In genomic region chr2:159090514-159091201, GRCh38 we compare ENCODE assay signal across 8 cellular contexts.
A peak's percentile ranks its signal among the peaks of the same experiment; 100 is the strongest.
DNase-seq lines count a peak whose midpoint lies in the region; ATAC-seq and TF ChIP-seq lines count a peak whose summit lies in the region.

No MANE protein-coding gene starts in this region.

- peaks cover 81% of the 10 kb centered on the region for H3K4me1 Mint-ChIP-seq in endothelial cell (ENCODE audit: unreplicated experiment)

- H3K27me3 ChIP-seq in IMR-90 (ENCODE audit: control insufficient read depth, insufficient read depth, low read length) (no peaks in the 10 kb centered on the region), rectal smooth muscle tissue (ENCODE audit: control insufficient read depth, insufficient read depth, low read length) (no peaks in the 10 kb centered on the region)

- DNase-seq in ACHN = peak; percentile 91
- peak; percentile 38 for DNase-seq in IMR-90
- no peak for DNase-seq in endothelial cell (ENCODE audit: low spot score)
- DNase-seq in superior temporal gyrus (ENCODE audit: extremely low spot score) = no peak
- DNase-seq in CD1c-positive myeloid dendritic cell (ENCODE audit: extremely low spot score) = no peak

- no peaks in the 10 kb centered on the region for H3K9me3 ChIP-seq in IMR-90 (ENCODE audit: control insufficient read depth, insufficient read depth, low read length)

- H4K20me1 ChIP-seq in IMR-90 (ENCODE audit: insufficient read depth, low read length) = no peaks in the 10 kb centered on the region

- H3K36me3 ChIP-seq in IMR-90 (ENCODE audit: control insufficient read depth, insufficient read depth, low read length) (0 out of 2 replicates have a peak, but pooled peaks cover 2% of the 10 kb centered on the region), rectal smooth muscle tissue (ENCODE audit: control insufficient read depth, insufficient read depth, low read length) (no peaks in the 10 kb centered on the region)

- H4K91ac ChIP-seq in IMR-90 (ENCODE audit: insufficient read depth, low read depth, low read length) = peak overlapping the region; percentile 64

- peak overlapping the region; percentile 70 for H3K27ac ChIP-seq in IMR-90 (ENCODE audit: insufficient read depth, low read length)
- peak overlapping the region; percentile 64 for H3K27ac ChIP-seq in rectal smooth muscle tissue (ENCODE audit: low read depth, low read length)

- no peak overlapping the region for H3K9ac ChIP-seq in IMR-90 (ENCODE audit: low read depth, low read length)
- H3K9ac ChIP-seq in rectal smooth muscle tissue (ENCODE audit: low read length) = no peak overlapping the region

- H3K27ac Mint-ChIP-seq in endothelial cell (ENCODE audit: unreplicated experiment) = peak overlapping the region; percentile 73

- H3K9me1 ChIP-seq in IMR-90 (ENCODE audit: insufficient read depth, low read length) = peaks cover 38% of the 10 kb centered on the region

- CTCF ChIA-PET in IMR-90 (lab: Yijun Ruan, JAX) = interaction anchor here (0.7 kb wide), 1 partner anchor 28 kb away, joined by 3 read pairs; no protein-coding TSS in a partner anchor

- peaks cover 13% of the 10 kb centered on the region for H3K36me3 Mint-ChIP-seq in endothelial cell (ENCODE audit: low read depth, unreplicated experiment)

- H2BK20ac ChIP-seq in IMR-90 (ENCODE audit: low read depth, low read length) = peak overlapping the region; percentile 73

- H3K4me2 ChIP-seq in IMR-90 (ENCODE audit: low read depth, low read length) = peak overlapping the region; percentile 53

- no peak for TF ChIP-seq CTCF in IMR-90 (conservative IDR thresholded peaks at IDR 0.05; ENCODE audit: low read depth, low read length)
- no peak for TF ChIP-seq CTCF in endothelial cell (IDR thresholded peaks at IDR 0.05; ENCODE audit: unreplicated experiment)

- H2AK5ac ChIP-seq in IMR-90 (ENCODE audit: low read depth, low read length) = peak overlapping the region; percentile 81; the same call in 1 of the 2 replicates

- no peak for TF ChIP-seq RAD21 in IMR-90 (IDR thresholded peaks at IDR 0.05; ENCODE audit: low read length)

- intact Hi-C loops in IMR-90 (cut with micrococcal nuclease) = no loop called here

- POLR2A ChIA-PET in IMR-90 (lab: Charles Lee; ENCODE audit: unreplicated experiment) = no interaction called here

- BruUV-seq in IMR-90 (replicated peaks; lab: Mats Ljungman, UMichigan) = no TSS peak

- ATAC-seq in GM19438 (IDR thresholded peaks at IDR 0.05; ENCODE audit: low read depth, unreplicated experiment) (peak; percentile 53), IMR-90 (ENCODE audit: low read depth) (peak; percentile 45; the same call in 1 of the 2 replicates), HG03196 (IDR thresholded peaks at IDR 0.05; ENCODE audit: unreplicated experiment) (no peak)

- H3K18ac ChIP-seq in IMR-90 (ENCODE audit: low read depth, low read length) = peak overlapping the region; percentile 63

- H2BK15ac ChIP-seq in IMR-90 (ENCODE audit: low read depth, low read length) = peak overlapping the region; percentile 52; the same call in 2 of the 3 replicates

- peak overlapping the region; percentile 13 to 67; a peak in 2 of 4 replicates for H4K8ac ChIP-seq in IMR-90 (ENCODE audit: low read depth in 2 of 2, low read length in 2 of 2)

- peak overlapping the region; percentile 60 for H4K5ac ChIP-seq in IMR-90 (ENCODE audit: low read depth, low read length)

- 55% methylated on average over 2 of the region's 11 CpGs; no CpG with 5 or more reads in 1 of the 2 experiments for WGBS in IMR-90 (ENCODE audit: extremely low coverage in 2 of 2, insufficient read length in 1 of 2), 2 experiments

- peak overlapping the region; percentile 74 for H3K14ac ChIP-seq in IMR-90 (replicated peaks; ENCODE audit: low read depth, low read length)

- no peak overlapping the region for H2AFZ ChIP-seq in IMR-90 (replicated peaks; ENCODE audit: low read length, poor library complexity)

- peak overlapping the region; percentile 86 for H3K4ac ChIP-seq in IMR-90 (ENCODE audit: low read depth, low read length)

- peaks cover 10% of the 10 kb centered on the region for H3K27me3 Mint-ChIP-seq in endothelial cell (ENCODE audit: unreplicated experiment)

- dilution Hi-C loops in IMR-90 (cut with HindIII; ENCODE audit: low sequenced_read_pairs, unreplicated experiment) = no loop called here

- no peaks in the 10 kb centered on the region for H3K9me3 Mint-ChIP-seq in endothelial cell (ENCODE audit: unreplicated experiment)

- H3K4me3 Mint-ChIP-seq in endothelial cell (ENCODE audit: unreplicated experiment) = no peak overlapping the region

- H3K4me3 ChIP-seq in IMR-90 (ENCODE audit: insufficient read depth, low read depth, low read length) (no peak overlapping the region), rectal smooth muscle tissue (ENCODE audit: low read length) (no peak overlapping the region)

- H3K23ac ChIP-seq in IMR-90 (ENCODE audit: low read depth, low read length) = peak overlapping the region; percentile 61; the same call in 1 of the 2 replicates

- peaks cover 34 to 67% of the 10 kb centered on the region in 2 experiments for H3K79me1 ChIP-seq in IMR-90 (ENCODE audit: low read depth in 1 of 2, low read length in 2 of 2)

- 0 out of 2 replicates have a peak overlapping the region, but pooled peaks have one; percentile 7 for H3K56ac ChIP-seq in IMR-90 (ENCODE audit: extremely low read depth, insufficient read depth, low read length)

- in situ Hi-C loops in ACHN (cut with HindIII; ENCODE audit: low pct_ligation_motif_present, low pct_unique_long_range_greater_than_20kb, low sequenced_read_pairs) (no loop called here), IMR-90 (cut with MboI; ENCODE audit: low sequenced_read_pairs) (no loop called here)

- peak overlapping the region; percentile 78 for H2BK120ac ChIP-seq in IMR-90 (ENCODE audit: low read depth, low read length)

- H2AK9ac ChIP-seq in IMR-90 (replicated peaks; ENCODE audit: low read depth, low read length, poor library complexity) = peak overlapping the region; percentile 23

- peak overlapping the region; percentile 51 for H2BK5ac ChIP-seq in IMR-90 (ENCODE audit: low read depth, low read length, poor library complexity, severe bottlenecking)

- no peak for TF ChIP-seq POLR2A in IMR-90 (IDR thresholded peaks at IDR 0.05; ENCODE audit: low read depth, low read length)

- peaks cover 43% of the 10 kb centered on the region for H3K4me1 ChIP-seq in IMR-90 (ENCODE audit: control insufficient read depth, insufficient read depth, low read length)
- peaks cover 54% of the 10 kb centered on the region for H3K4me1 ChIP-seq in rectal smooth muscle tissue (ENCODE audit: control insufficient read depth, insufficient read depth, low read length)

TF ChIP-seq in IMR-90, 13 proteins besides CTCF, POLR2A, EP300 and RAD21:
- 0 out of 2 replicates have a peak, but pooled peaks have one; percentile 18 for TF ChIP-seq FOS (IDR thresholded peaks at IDR 0.05; ENCODE audit: low read depth, low read length)
- no peak for TF ChIP-seq RFX5 (IDR thresholded peaks at IDR 0.05; ENCODE audit: low read depth, low read length)

Comparison
In these comparisons a context has a peak if more than half of its experiments do, and no peak if none do; other contexts are left out.
1. DNase-seq: peak in ACHN (single experiment) and IMR-90 (single experiment); none in endothelial cell (single experiment), superior temporal gyrus (single experiment) and CD1c-positive myeloid dendritic cell (single experiment).